In the genomic region with DNA sequence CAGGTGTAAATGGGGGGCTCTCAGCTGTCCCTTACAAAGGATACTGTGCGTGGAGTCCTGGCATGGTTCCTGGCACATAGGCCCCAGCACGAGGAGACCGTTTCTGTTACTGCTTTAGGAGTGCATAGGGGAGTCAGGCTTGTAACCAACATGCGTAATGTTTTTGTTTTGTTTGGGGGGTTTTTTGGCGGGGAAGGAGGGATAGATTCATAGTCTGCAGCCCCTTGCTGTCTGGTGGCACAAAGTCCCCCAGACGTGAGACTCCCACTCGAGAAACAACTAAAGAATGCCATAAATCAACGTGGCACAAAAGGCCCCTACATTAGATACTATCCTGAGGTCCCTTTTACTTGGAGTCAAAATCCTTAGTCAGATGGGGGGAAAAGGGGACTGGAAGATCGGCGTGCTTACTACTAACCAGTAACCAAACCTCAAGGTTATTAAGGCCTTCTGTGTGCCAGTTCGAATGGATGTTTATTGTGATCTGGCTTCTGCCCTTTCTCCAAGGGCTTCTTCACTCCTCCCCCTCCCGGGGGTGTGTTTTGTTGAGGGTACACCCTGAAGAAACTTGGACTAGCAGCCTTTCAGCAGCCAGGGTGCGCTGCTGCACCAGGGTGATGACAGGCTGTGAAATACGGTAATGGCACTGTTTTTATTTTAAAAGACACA, we compare ENCODE assay signal across 1 cellular context.
TF ChIP-seq lines count a peak whose summit lies in the region.

No MANE protein-coding gene starts in this region.

TF ChIP-seq in SK-N-SH, 30 proteins besides CTCF, POLR2A, EP300 and RAD21:
- TF ChIP-seq, protein P1, sequence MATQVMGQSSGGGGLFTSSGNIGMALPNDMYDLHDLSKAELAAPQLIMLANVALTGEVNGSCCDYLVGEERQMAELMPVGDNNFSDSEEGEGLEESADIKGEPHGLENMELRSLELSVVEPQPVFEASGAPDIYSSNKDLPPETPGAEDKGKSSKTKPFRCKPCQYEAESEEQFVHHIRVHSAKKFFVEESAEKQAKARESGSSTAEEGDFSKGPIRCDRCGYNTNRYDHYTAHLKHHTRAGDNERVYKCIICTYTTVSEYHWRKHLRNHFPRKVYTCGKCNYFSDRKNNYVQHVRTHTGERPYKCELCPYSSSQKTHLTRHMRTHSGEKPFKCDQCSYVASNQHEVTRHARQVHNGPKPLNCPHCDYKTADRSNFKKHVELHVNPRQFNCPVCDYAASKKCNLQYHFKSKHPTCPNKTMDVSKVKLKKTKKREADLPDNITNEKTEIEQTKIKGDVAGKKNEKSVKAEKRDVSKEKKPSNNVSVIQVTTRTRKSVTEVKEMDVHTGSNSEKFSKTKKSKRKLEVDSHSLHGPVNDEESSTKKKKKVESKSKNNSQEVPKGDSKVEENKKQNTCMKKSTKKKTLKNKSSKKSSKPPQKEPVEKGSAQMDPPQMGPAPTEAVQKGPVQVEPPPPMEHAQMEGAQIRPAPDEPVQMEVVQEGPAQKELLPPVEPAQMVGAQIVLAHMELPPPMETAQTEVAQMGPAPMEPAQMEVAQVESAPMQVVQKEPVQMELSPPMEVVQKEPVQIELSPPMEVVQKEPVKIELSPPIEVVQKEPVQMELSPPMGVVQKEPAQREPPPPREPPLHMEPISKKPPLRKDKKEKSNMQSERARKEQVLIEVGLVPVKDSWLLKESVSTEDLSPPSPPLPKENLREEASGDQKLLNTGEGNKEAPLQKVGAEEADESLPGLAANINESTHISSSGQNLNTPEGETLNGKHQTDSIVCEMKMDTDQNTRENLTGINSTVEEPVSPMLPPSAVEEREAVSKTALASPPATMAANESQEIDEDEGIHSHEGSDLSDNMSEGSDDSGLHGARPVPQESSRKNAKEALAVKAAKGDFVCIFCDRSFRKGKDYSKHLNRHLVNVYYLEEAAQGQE (IDR thresholded peaks at IDR 0.05; ENCODE audit: low read depth, low read length), result no peak
- no peak for TF ChIP-seq JUND (IDR thresholded peaks at IDR 0.05)
- TF ChIP-seq TCF12 (IDR thresholded peaks at IDR 0.05), result peak; percentile 20; the same call in 1 of the 2 replicates
- no peak for TF ChIP-seq MXI1 (IDR thresholded peaks at IDR 0.05; ENCODE audit: low read depth, low read length)
- TF ChIP-seq, protein P2, sequence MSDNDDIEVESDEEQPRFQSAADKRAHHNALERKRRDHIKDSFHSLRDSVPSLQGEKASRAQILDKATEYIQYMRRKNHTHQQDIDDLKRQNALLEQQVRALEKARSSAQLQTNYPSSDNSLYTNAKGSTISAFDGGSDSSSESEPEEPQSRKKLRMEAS (IDR thresholded peaks at IDR 0.05; ENCODE audit: low read depth), result peak; percentile 47; the same call in 1 of the 2 replicates
- TF ChIP-seq RXRA (IDR thresholded peaks at IDR 0.05; ENCODE audit: borderline replicate concordance, low read depth), result no peak
- no peak for TF ChIP-seq NRF1 (IDR thresholded peaks at IDR 0.05; ENCODE audit: low read depth, low read length)
- TF ChIP-seq, protein P3, sequence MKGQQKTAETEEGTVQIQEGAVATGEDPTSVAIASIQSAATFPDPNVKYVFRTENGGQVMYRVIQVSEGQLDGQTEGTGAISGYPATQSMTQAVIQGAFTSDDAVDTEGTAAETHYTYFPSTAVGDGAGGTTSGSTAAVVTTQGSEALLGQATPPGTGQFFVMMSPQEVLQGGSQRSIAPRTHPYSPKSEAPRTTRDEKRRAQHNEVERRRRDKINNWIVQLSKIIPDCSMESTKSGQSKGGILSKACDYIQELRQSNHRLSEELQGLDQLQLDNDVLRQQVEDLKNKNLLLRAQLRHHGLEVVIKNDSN (IDR thresholded peaks at IDR 0.05; ENCODE audit: borderline replicate concordance, low read depth), result no peak
- TF ChIP-seq, protein P4, sequence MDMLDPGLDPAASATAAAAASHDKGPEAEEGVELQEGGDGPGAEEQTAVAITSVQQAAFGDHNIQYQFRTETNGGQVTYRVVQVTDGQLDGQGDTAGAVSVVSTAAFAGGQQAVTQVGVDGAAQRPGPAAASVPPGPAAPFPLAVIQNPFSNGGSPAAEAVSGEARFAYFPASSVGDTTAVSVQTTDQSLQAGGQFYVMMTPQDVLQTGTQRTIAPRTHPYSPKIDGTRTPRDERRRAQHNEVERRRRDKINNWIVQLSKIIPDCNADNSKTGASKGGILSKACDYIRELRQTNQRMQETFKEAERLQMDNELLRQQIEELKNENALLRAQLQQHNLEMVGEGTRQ (IDR thresholded peaks at IDR 0.05; ENCODE audit: borderline replicate concordance, low read depth, low read length), result no peak
- TF ChIP-seq EZH2phosphoT487 (IDR thresholded peaks at IDR 0.05; ENCODE audit: borderline replicate concordance, low read depth), result no peak
- TF ChIP-seq, protein P5, sequence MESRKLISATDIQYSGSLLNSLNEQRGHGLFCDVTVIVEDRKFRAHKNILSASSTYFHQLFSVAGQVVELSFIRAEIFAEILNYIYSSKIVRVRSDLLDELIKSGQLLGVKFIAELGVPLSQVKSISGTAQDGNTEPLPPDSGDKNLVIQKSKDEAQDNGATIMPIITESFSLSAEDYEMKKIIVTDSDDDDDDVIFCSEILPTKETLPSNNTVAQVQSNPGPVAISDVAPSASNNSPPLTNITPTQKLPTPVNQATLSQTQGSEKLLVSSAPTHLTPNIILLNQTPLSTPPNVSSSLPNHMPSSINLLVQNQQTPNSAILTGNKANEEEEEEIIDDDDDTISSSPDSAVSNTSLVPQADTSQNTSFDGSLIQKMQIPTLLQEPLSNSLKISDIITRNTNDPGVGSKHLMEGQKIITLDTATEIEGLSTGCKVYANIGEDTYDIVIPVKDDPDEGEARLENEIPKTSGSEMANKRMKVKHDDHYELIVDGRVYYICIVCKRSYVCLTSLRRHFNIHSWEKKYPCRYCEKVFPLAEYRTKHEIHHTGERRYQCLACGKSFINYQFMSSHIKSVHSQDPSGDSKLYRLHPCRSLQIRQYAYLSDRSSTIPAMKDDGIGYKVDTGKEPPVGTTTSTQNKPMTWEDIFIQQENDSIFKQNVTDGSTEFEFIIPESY (IDR thresholded peaks at IDR 0.05; ENCODE audit: borderline replicate concordance, low read depth), result no peak
- TF ChIP-seq SIN3A (IDR thresholded peaks at IDR 0.05; ENCODE audit: borderline replicate concordance, low read depth, low read length), result peak; percentile 88; the same call in 1 of the 2 replicates
- peak; percentile 64 for TF ChIP-seq CHD2 (IDR thresholded peaks at IDR 0.05; ENCODE audit: low read length, partially characterized antibody)
- TF ChIP-seq NFIC (IDR thresholded peaks at IDR 0.05; ENCODE audit: borderline replicate concordance), result no peak
- TF ChIP-seq GATA2 (CRISPR knock-in tag; IDR thresholded peaks at IDR 0.05), result no peak
- peak; percentile 90 for TF ChIP-seq SMC3 (IDR thresholded peaks at IDR 0.05; ENCODE audit: low read depth, low read length)
- no peak for TF ChIP-seq GABPA (IDR thresholded peaks at IDR 0.05; ENCODE audit: low read depth)
- TF ChIP-seq, protein P6, sequence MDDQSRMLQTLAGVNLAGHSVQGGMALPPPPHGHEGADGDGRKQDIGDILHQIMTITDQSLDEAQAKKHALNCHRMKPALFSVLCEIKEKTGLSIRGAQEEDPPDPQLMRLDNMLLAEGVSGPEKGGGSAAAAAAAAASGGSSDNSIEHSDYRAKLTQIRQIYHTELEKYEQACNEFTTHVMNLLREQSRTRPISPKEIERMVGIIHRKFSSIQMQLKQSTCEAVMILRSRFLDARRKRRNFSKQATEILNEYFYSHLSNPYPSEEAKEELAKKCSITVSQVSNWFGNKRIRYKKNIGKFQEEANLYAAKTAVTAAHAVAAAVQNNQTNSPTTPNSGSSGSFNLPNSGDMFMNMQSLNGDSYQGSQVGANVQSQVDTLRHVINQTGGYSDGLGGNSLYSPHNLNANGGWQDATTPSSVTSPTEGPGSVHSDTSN (IDR thresholded peaks at IDR 0.05), result peak; percentile 41; the same call in 1 of the 2 replicates
- no peak for TF ChIP-seq TAF1 (IDR thresholded peaks at IDR 0.05; ENCODE audit: borderline replicate concordance, low read depth, low read length)
- no peak for TF ChIP-seq TEAD4 (IDR thresholded peaks at IDR 0.05; ENCODE audit: borderline replicate concordance, insufficient read depth)
- TF ChIP-seq YY1 (IDR thresholded peaks at IDR 0.05; ENCODE audit: low read depth), result no peak
- TF ChIP-seq MEF2A (IDR thresholded peaks at IDR 0.05; ENCODE audit: borderline replicate concordance, low read depth), result no peak
- no peak for TF ChIP-seq FOSL2 (IDR thresholded peaks at IDR 0.05; ENCODE audit: borderline replicate concordance, low read depth)
- TF ChIP-seq POLR2AphosphoS5 (IDR thresholded peaks at IDR 0.05; ENCODE audit: low read depth, low read length), result 0 out of 2 replicates have a peak, but pooled peaks have one; percentile 49
